Comparison of ENCODE assay signal across 22 cellular contexts in genomic region chr3:16390581-16390980, GRCh38.
DNase-seq lines count a peak whose midpoint lies in the region; ATAC-seq and TF ChIP-seq lines count a peak whose summit lies in the region.
"Had no signal": no experiment of that assay in that cellular context is flagged by ENCODE, and none has a peak within 500 bp of the region (broad histone marks: within the 10 kb centered on the region; RNA-seq: fewer than 3 reads in every experiment).

No MANE protein-coding gene starts in this region.

- no peak overlapping the region for H3K9ac ChIP-seq in OCI-LY1 (ENCODE audit: low read length)

- TF ChIP-seq CTCF in OCI-LY1 (IDR thresholded peaks at IDR 0.05; ENCODE audit: low read length) (no peak), fibroblast of mammary gland (conservative IDR thresholded peaks at IDR 0.05; ENCODE audit: control insufficient read depth, insufficient read depth, low read depth, low read length) (no peak)

- no peaks in the 10 kb centered on the region for H3K9me3 ChIP-seq in OCI-LY1 (ENCODE audit: low read length)

- no peak overlapping the region for H2AFZ ChIP-seq in OCI-LY1 (ENCODE audit: low read length)

- peaks cover 78% of the 10 kb centered on the region for H3K79me2 ChIP-seq in OCI-LY1 (ENCODE audit: insufficient read depth, low read length)

- no peaks in the 10 kb centered on the region for H3K9me2 ChIP-seq in OCI-LY1 (ENCODE audit: low read depth, low read length)

- H3K27ac ChIP-seq in OCI-LY1 (ENCODE audit: low read depth, low read length, poor library complexity, severe bottlenecking), result peak overlapping the region; percentile 44
- H3K27ac ChIP-seq: HL-60 had no signal

- H3K4me3 ChIP-seq in OCI-LY1 (ENCODE audit: low read depth, low read length, poor library complexity, severe bottlenecking) (no peak overlapping the region), fibroblast of mammary gland (ENCODE audit: control insufficient read depth, low read depth, low read length) (no peak overlapping the region)

- 0 out of 2 replicates have a peak, but pooled peaks cover 6% of the 10 kb centered on the region for H3F3A ChIP-seq in OCI-LY1 (ENCODE audit: insufficient read depth, low read length)

- DNase-seq in EL (peak; percentile 31), fibroblast of mammary gland (ENCODE audit: low read depth) (peak; percentile 35), stromal cell of bone marrow (ENCODE audit: low read depth) (peak; percentile 25), GOT3 (lab: John Stamatoyannopoulos, UW) (no peak)
- no peak for DNase-seq in stimulated activated naive CD4-positive, alpha-beta T cell treated with Interleukin-2 at 50 U/mL for 16 hours (lab: John Stamatoyannopoulos, UW)
- DNase-seq: CD4-positive, alpha-beta memory T cell; DMS153; GDM1; KBM-7; NCI-H1092; NCI-H1436; NCI-H187 treated with DMSO at 0.1 percent for 48 hours; NCI-H2107; NCI-H446 treated with DMSO at 0.1 percent for 48 hours; NCI-H69; NK-92 treated with Interleukin-12 subunit alpha and Interleukin-12 subunit beta, amount 100 ng/mL, for 24 hours had no signal

- no peak overlapping the region for H3K4me2 ChIP-seq in OCI-LY1 (ENCODE audit: low read length)

- peaks cover 66% of the 10 kb centered on the region for H3K4me1 ChIP-seq in OCI-LY1 (ENCODE audit: insufficient read depth, low read length, severe bottlenecking)

- H3K27me3 ChIP-seq in OCI-LY1 (ENCODE audit: insufficient read depth, low read length), result no peaks in the 10 kb centered on the region

- ATAC-seq in HG02588 (IDR thresholded peaks at IDR 0.05; ENCODE audit: unreplicated experiment), result no peak
- ATAC-seq: HepG2, Panc1, SK-N-SH treated with all-trans-retinoic acid at 6 μM for 48 hours had no signal

- H3K36me3 ChIP-seq in OCI-LY1 (ENCODE audit: insufficient read depth, low read length), result peaks cover 95% of the 10 kb centered on the region

- H4K20me1 ChIP-seq in OCI-LY1 (ENCODE audit: insufficient read depth, low read length), result no peaks in the 10 kb centered on the region

Comparison
In these comparisons a context has a peak if more than half of its experiments do, and no peak if none do; other contexts are left out.
1. DNase-seq: peak in EL (single experiment), fibroblast of mammary gland (single experiment) and stromal cell of bone marrow (single experiment); none in stimulated activated naive CD4-positive, alpha-beta T cell treated with Interleukin-2 at 50 U/mL for 16 hours (single experiment) and GOT3 (single experiment).